In the genomic region with DNA sequence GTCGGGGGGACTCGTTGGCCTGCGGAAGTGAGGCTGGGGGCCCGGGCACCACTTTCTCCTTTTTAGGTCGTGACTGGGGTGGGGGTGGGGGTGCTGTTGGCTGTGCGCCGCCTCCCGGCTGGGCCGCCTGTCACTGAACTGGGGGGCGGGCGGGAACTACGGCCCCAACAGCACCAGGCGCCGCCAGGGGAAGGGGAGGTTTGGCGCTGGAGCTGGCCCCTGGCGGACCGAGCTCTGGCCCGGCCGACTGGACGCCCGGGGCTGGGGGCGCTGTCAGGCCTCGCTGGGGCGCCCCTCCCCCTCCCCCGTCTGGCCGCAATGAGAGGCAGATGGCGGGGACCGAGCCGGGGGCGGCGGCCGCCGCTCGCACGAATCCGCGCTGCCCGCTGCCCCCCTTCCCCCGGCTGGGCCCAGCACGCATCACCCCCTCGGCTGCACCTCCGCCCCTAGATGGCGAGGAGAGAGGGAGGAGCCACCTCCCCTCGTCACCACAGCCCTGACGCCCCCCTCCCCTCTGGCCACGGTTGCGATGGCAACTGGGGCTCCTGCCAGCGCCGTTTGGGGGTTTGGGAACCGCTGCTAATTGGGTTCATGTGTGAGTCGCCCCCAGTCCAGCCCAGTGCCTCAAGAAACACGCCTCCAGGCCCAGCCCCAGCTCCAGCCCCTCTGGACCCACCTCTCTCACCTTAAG, we compare ENCODE assay signal across 2 cellular contexts.
TF ChIP-seq lines count a peak whose summit lies in the region.

No MANE protein-coding gene starts in this region.

TF ChIP-seq in GM12891, 5 proteins besides CTCF, POLR2A, EP300 and RAD21:
- TF ChIP-seq PAX5 (IDR thresholded peaks at IDR 0.05; ENCODE audit: insufficient read depth, low read length, severe bottlenecking) = no peak
- TF ChIP-seq POU2F2 (IDR thresholded peaks at IDR 0.05; ENCODE audit: low read depth, low read length) = no peak
- no peak for TF ChIP-seq SPI1 (IDR thresholded peaks at IDR 0.05; ENCODE audit: low read depth, low read length)
- TF ChIP-seq POLR2AphosphoS5 (IDR thresholded peaks at IDR 0.05; ENCODE audit: low read depth, low read length) = peak; percentile 62; the same call in 1 of the 2 replicates
- TF ChIP-seq TAF1 (IDR thresholded peaks at IDR 0.05; ENCODE audit: low read depth, low read length) = peak; percentile 17; the same call in 1 of the 2 replicates
TF ChIP-seq in GM12891: peak in this region for 2.

TF ChIP-seq in K562, 482 proteins besides CTCF, POLR2A, EP300 and RAD21:
- TF ChIP-seq RBFOX2 (IDR thresholded peaks at IDR 0.05; ENCODE audit: low read depth, low read length) = peak; percentile 35; the same call in 1 of the 2 replicates
- peak in 1 of 2 experiments; percentile 78; a peak in 1 of 4 replicates for TF ChIP-seq KDM1A (IDR thresholded peaks at IDR 0.05)
- TF ChIP-seq, protein P1, sequence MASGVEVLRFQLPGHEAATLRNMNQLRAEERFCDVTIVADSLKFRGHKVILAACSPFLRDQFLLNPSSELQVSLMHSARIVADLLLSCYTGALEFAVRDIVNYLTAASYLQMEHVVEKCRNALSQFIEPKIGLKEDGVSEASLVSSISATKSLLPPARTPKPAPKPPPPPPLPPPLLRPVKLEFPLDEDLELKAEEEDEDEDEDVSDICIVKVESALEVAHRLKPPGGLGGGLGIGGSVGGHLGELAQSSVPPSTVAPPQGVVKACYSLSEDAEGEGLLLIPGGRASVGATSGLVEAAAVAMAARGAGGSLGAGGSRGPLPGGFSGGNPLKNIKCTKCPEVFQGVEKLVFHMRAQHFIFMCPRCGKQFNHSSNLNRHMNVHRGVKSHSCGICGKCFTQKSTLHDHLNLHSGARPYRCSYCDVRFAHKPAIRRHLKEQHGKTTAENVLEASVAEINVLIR (CRISPR knock-in tag; IDR thresholded peaks at IDR 0.05) = no peak
- no peak for TF ChIP-seq MYBL2 (IDR thresholded peaks at IDR 0.05; ENCODE audit: low read depth)
- no peak for TF ChIP-seq MYBL2 (CRISPR knock-in tag; IDR thresholded peaks at IDR 0.05; ENCODE audit: borderline replicate concordance)
- no peak for TF ChIP-seq MTF1 (CRISPR knock-in tag; IDR thresholded peaks at IDR 0.05; ENCODE audit: borderline replicate concordance)
- TF ChIP-seq ZNF146 (CRISPR knock-in tag; IDR thresholded peaks at IDR 0.05; ENCODE audit: unreplicated experiment) = no peak
- 0 out of 4 replicates have a peak, but pooled peaks of 1 of the 2 experiments have one; percentile 28 for TF ChIP-seq MAZ (CRISPR knock-in tag; conservative IDR thresholded peaks at IDR 0.05 in 1 of 2, IDR thresholded peaks at IDR 0.05 in 1 of 2)
- TF ChIP-seq RFX1 (IDR thresholded peaks at IDR 0.05) = peak; percentile 75
- no peak for TF ChIP-seq FOXP1 (CRISPR knock-in tag; IDR thresholded peaks at IDR 0.05)
- TF ChIP-seq, protein P2, sequence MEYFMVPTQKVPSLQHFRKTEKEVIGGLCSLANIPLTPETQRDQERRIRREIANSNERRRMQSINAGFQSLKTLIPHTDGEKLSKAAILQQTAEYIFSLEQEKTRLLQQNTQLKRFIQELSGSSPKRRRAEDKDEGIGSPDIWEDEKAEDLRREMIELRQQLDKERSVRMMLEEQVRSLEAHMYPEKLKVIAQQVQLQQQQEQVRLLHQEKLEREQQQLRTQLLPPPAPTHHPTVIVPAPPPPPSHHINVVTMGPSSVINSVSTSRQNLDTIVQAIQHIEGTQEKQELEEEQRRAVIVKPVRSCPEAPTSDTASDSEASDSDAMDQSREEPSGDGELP (CRISPR knock-in tag; IDR thresholded peaks at IDR 0.05; ENCODE audit: borderline replicate concordance) = peak; percentile 22; the same call in 1 of the 2 replicates
- peak; percentile 31 for TF ChIP-seq PCBP1 (IDR thresholded peaks at IDR 0.05; ENCODE audit: low read depth, low read length, poor library complexity, severe bottlenecking)
- TF ChIP-seq, protein P3, sequence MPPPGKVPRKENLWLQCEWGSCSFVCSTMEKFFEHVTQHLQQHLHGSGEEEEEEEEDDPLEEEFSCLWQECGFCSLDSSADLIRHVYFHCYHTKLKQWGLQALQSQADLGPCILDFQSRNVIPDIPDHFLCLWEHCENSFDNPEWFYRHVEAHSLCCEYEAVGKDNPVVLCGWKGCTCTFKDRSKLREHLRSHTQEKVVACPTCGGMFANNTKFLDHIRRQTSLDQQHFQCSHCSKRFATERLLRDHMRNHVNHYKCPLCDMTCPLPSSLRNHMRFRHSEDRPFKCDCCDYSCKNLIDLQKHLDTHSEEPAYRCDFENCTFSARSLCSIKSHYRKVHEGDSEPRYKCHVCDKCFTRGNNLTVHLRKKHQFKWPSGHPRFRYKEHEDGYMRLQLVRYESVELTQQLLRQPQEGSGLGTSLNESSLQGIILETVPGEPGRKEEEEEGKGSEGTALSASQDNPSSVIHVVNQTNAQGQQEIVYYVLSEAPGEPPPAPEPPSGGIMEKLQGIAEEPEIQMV (tag; conservative IDR thresholded peaks at IDR 0.05; ENCODE audit: low read depth) = no peak
- peak; percentile 29; the same call in 1 of the 2 replicates for TF ChIP-seq PHF8 (IDR thresholded peaks at IDR 0.05; ENCODE audit: borderline replicate concordance, low read length)
- TF ChIP-seq MCM7 (IDR thresholded peaks at IDR 0.05) = no peak
- TF ChIP-seq, protein P4, sequence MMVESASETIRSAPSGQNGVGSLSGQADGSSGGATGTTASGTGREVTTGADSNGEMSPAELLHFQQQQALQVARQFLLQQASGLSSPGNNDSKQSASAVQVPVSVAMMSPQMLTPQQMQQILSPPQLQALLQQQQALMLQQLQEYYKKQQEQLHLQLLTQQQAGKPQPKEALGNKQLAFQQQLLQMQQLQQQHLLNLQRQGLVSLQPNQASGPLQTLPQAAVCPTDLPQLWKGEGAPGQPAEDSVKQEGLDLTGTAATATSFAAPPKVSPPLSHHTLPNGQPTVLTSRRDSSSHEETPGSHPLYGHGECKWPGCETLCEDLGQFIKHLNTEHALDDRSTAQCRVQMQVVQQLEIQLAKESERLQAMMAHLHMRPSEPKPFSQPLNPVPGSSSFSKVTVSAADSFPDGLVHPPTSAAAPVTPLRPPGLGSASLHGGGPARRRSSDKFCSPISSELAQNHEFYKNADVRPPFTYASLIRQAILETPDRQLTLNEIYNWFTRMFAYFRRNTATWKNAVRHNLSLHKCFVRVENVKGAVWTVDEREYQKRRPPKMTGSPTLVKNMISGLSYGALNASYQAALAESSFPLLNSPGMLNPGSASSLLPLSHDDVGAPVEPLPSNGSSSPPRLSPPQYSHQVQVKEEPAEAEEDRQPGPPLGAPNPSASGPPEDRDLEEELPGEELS (CRISPR knock-in tag; IDR thresholded peaks at IDR 0.05; ENCODE audit: borderline replicate concordance) = no peak
- no peak for TF ChIP-seq NFXL1 (CRISPR knock-in tag; IDR thresholded peaks at IDR 0.05)
- peak in 1 of 3 experiments; percentile 23 for TF ChIP-seq YY1 (IDR thresholded peaks at IDR 0.05; ENCODE audit: borderline replicate concordance in 1 of 3, control insufficient read depth in 1 of 3, extremely low read depth in 1 of 3, insufficient read depth in 3 of 3, insufficient read length in 1 of 3, insufficient replicate concordance in 2 of 3, low read depth in 1 of 3, low read length in 2 of 3)
- TF ChIP-seq ZFX (CRISPR knock-in tag; IDR thresholded peaks at IDR 0.05) = peak; percentile 70
- TF ChIP-seq POLR2G (IDR thresholded peaks at IDR 0.05; ENCODE audit: low read depth, low read length) = peak; percentile 61
- no peak for TF ChIP-seq ZNF133 (CRISPR knock-in tag; IDR thresholded peaks at IDR 0.05)
- peak; percentile 57; the same call in 1 of the 2 replicates for TF ChIP-seq RB1 (IDR thresholded peaks at IDR 0.05; ENCODE audit: low read depth)
- TF ChIP-seq ZBTB7A (IDR thresholded peaks at IDR 0.05; ENCODE audit: borderline replicate concordance, control insufficient read depth, low read depth, low read length) = peak; percentile 70; the same call in 1 of the 2 replicates
- TF ChIP-seq CXXC5 (CRISPR knock-in tag; IDR thresholded peaks at IDR 0.05) = 0 out of 2 replicates have a peak, but pooled peaks have one; percentile 12
- TF ChIP-seq, protein P5, sequence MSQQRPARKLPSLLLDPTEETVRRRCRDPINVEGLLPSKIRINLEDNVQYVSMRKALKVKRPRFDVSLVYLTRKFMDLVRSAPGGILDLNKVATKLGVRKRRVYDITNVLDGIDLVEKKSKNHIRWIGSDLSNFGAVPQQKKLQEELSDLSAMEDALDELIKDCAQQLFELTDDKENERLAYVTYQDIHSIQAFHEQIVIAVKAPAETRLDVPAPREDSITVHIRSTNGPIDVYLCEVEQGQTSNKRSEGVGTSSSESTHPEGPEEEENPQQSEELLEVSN (IDR thresholded peaks at IDR 0.05; ENCODE audit: borderline replicate concordance in 1 of 2, extremely low read depth in 1 of 2, insufficient read depth in 1 of 2, insufficient read length in 1 of 2, low read depth in 1 of 2, low read length in 1 of 2, poor library complexity in 1 of 2, severe bottlenecking in 1 of 2) = peak in 1 of 2 experiments; percentile 48
- 0 out of 2 replicates have a peak, but pooled peaks have one; percentile 25 for TF ChIP-seq L3MBTL2 (IDR thresholded peaks at IDR 0.05)
- TF ChIP-seq KLF10 (CRISPR knock-in tag; IDR thresholded peaks at IDR 0.05) = no peak
- TF ChIP-seq, protein P6, sequence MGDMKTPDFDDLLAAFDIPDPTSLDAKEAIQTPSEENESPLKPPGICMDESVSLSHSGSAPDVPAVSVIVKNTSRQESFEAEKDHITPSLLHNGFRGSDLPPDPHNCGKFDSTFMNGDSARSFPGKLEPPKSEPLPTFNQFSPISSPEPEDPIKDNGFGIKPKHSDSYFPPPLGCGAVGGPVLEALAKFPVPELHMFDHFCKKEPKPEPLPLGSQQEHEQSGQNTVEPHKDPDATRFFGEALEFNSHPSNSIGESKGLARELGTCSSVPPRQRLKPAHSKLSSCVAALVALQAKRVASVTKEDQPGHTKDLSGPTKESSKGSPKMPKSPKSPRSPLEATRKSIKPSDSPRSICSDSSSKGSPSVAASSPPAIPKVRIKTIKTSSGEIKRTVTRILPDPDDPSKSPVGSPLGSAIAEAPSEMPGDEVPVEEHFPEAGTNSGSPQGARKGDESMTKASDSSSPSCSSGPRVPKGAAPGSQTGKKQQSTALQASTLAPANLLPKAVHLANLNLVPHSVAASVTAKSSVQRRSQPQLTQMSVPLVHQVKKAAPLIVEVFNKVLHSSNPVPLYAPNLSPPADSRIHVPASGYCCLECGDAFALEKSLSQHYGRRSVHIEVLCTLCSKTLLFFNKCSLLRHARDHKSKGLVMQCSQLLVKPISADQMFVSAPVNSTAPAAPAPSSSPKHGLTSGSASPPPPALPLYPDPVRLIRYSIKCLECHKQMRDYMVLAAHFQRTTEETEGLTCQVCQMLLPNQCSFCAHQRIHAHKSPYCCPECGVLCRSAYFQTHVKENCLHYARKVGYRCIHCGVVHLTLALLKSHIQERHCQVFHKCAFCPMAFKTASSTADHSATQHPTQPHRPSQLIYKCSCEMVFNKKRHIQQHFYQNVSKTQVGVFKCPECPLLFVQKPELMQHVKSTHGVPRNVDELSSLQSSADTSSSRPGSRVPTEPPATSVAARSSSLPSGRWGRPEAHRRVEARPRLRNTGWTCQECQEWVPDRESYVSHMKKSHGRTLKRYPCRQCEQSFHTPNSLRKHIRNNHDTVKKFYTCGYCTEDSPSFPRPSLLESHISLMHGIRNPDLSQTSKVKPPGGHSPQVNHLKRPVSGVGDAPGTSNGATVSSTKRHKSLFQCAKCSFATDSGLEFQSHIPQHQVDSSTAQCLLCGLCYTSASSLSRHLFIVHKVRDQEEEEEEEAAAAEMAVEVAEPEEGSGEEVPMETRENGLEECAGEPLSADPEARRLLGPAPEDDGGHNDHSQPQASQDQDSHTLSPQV (IDR thresholded peaks at IDR 0.05) = 0 out of 2 replicates have a peak, but pooled peaks have one; percentile 26
- TF ChIP-seq EGR1 (conservative IDR thresholded peaks at IDR 0.05) = peak; percentile 63
- TF ChIP-seq, protein P7, sequence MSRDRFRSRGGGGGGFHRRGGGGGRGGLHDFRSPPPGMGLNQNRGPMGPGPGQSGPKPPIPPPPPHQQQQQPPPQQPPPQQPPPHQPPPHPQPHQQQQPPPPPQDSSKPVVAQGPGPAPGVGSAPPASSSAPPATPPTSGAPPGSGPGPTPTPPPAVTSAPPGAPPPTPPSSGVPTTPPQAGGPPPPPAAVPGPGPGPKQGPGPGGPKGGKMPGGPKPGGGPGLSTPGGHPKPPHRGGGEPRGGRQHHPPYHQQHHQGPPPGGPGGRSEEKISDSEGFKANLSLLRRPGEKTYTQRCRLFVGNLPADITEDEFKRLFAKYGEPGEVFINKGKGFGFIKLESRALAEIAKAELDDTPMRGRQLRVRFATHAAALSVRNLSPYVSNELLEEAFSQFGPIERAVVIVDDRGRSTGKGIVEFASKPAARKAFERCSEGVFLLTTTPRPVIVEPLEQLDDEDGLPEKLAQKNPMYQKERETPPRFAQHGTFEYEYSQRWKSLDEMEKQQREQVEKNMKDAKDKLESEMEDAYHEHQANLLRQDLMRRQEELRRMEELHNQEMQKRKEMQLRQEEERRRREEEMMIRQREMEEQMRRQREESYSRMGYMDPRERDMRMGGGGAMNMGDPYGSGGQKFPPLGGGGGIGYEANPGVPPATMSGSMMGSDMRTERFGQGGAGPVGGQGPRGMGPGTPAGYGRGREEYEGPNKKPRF (IDR thresholded peaks at IDR 0.05; ENCODE audit: low read depth, low read length) = no peak
